In genomic region chr11:2121227-2122130, GRCh38 we compare ENCODE assay signal across 1 cellular context.
TF ChIP-seq lines count a peak whose summit lies in the region.

No MANE protein-coding gene starts in this region.

TF ChIP-seq in IMR-90, 13 proteins besides CTCF, POLR2A, EP300 and RAD21:
- TF ChIP-seq MAZ (IDR thresholded peaks at IDR 0.05; ENCODE audit: borderline replicate concordance, low read depth, low read length) (no peak), CEBPB (IDR thresholded peaks at IDR 0.05; ENCODE audit: low read depth, low read length) (no peak), MXI1 (IDR thresholded peaks at IDR 0.05; ENCODE audit: borderline replicate concordance, low read depth, low read length) (no peak), BHLHE40 (IDR thresholded peaks at IDR 0.05; ENCODE audit: low read depth, low read length) (no peak), FOS (IDR thresholded peaks at IDR 0.05; ENCODE audit: low read depth, low read length) (no peak), RFX5 (IDR thresholded peaks at IDR 0.05; ENCODE audit: low read depth, low read length) (no peak), CHD1 (IDR thresholded peaks at IDR 0.05; ENCODE audit: low read depth, low read length) (no peak), NFE2L2 (IDR thresholded peaks at IDR 0.05; ENCODE audit: low read depth, low read length) (no peak), MAFK (IDR thresholded peaks at IDR 0.05; ENCODE audit: low read depth, low read length) (no peak), SMC3 (IDR thresholded peaks at IDR 0.05; ENCODE audit: low read depth, low read length) (no peak), USF2 (IDR thresholded peaks at IDR 0.05; ENCODE audit: low read depth, low read length) (no peak), RCOR1 (IDR thresholded peaks at IDR 0.05; ENCODE audit: insufficient replicate concordance, low read length) (no peak)
- TF ChIP-seq, protein P1, sequence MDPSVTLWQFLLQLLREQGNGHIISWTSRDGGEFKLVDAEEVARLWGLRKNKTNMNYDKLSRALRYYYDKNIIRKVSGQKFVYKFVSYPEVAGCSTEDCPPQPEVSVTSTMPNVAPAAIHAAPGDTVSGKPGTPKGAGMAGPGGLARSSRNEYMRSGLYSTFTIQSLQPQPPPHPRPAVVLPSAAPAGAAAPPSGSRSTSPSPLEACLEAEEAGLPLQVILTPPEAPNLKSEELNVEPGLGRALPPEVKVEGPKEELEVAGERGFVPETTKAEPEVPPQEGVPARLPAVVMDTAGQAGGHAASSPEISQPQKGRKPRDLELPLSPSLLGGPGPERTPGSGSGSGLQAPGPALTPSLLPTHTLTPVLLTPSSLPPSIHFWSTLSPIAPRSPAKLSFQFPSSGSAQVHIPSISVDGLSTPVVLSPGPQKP (IDR thresholded peaks at IDR 0.05; ENCODE audit: borderline replicate concordance, low read depth, low read length) = no peak
